ENCODE assay signal across 9 cellular contexts in genomic region chr14:22427771-22428228, GRCh38.
DNase-seq lines count a peak whose midpoint lies in the region; ATAC-seq, FAIRE-seq and TF ChIP-seq lines count a peak whose summit lies in the region.
"Had no signal": no experiment of that assay in that cellular context is flagged by ENCODE, and none has a peak within 500 bp of the region (broad histone marks: within the 10 kb centered on the region; RNA-seq: fewer than 3 reads in every experiment).

No MANE protein-coding gene starts in this region.

- H3K4me2 ChIP-seq in Loucy (ENCODE audit: low read depth, low read length, poor library complexity, severe bottlenecking): peak overlapping the region; percentile 64

- H4K20me1 ChIP-seq in Loucy (ENCODE audit: insufficient read depth, low read length, poor library complexity, severe bottlenecking): no peaks in the 10 kb centered on the region

- DNase-seq in bronchial epithelial cell (ENCODE audit: low read depth): peak; percentile 65
- peak; percentile 73 for DNase-seq in medulla oblongata (ENCODE audit: extremely low spot score)
- peak; percentile 47 for DNase-seq in ureter (ENCODE audit: low spot score)
- DNase-seq in stimulated activated naive CD4-positive, alpha-beta T cell (lab: John Stamatoyannopoulos, UW): no peak
- DNase-seq in NCI-H2171 treated with DMSO at 0.1 percent for 48 hours (lab: John Stamatoyannopoulos, UW): no peak
- DNase-seq: kidney glomerular epithelial cell had no signal

- H3K9me3 ChIP-seq in Loucy (ENCODE audit: insufficient read depth, low read depth, low read length): no peaks in the 10 kb centered on the region

- H3K4me3 ChIP-seq in Loucy (ENCODE audit: low read length, poor library complexity, severe bottlenecking): no peak overlapping the region
- H3K4me3 ChIP-seq in bronchial epithelial cell (ENCODE audit: low read depth, low read length): peak overlapping the region; percentile 11

- TF ChIP-seq CTCF in Loucy (conservative IDR thresholded peaks at IDR 0.05; ENCODE audit: low read length) (no peak), bronchial epithelial cell (IDR thresholded peaks at IDR 0.05; ENCODE audit: insufficient read depth, low read length, severe bottlenecking) (no peak)

- H3F3A ChIP-seq in Loucy (ENCODE audit: low read depth): no peaks in the 10 kb centered on the region

- H3K27me3 ChIP-seq in Loucy (ENCODE audit: insufficient read depth, low read length, poor library complexity, severe bottlenecking): no peaks in the 10 kb centered on the region
- H3K27me3 ChIP-seq in bronchial epithelial cell (ENCODE audit: control insufficient read depth, insufficient read depth, low read length): peaks cover 4% of the 10 kb centered on the region

- H3K4me1 ChIP-seq in Loucy (ENCODE audit: insufficient read depth, low read length, poor library complexity, severe bottlenecking): peaks cover 74% of the 10 kb centered on the region

- H3K36me3 ChIP-seq in Loucy (ENCODE audit: insufficient read depth, low read length) (no peaks in the 10 kb centered on the region), bronchial epithelial cell (ENCODE audit: control insufficient read depth, insufficient read depth, low read length) (no peaks in the 10 kb centered on the region)

- H3K9ac ChIP-seq in Loucy (ENCODE audit: low read depth, low read length, poor library complexity, severe bottlenecking): peak overlapping the region; percentile 75

- H2AFZ ChIP-seq in Loucy (ENCODE audit: low read length): no peak overlapping the region

- no peaks in the 10 kb centered on the region for H3K9me2 ChIP-seq in Loucy (replicated peaks; ENCODE audit: low read depth, low read length)

- FAIRE-seq in bronchial epithelial cell (lab: Jason Lieb, UNC): peak; percentile 64

- no peak for ATAC-seq in GM21717 (IDR thresholded peaks at IDR 0.05; ENCODE audit: unreplicated experiment)
- ATAC-seq in HG03139 (IDR thresholded peaks at IDR 0.05; ENCODE audit: unreplicated experiment): no peak

- H3K79me2 ChIP-seq in Loucy (ENCODE audit: insufficient read depth, low read length): peaks cover 16% of the 10 kb centered on the region; the same call in 1 of the 2 replicates

Comparison
In these comparisons a context has a peak if more than half of its experiments do, and no peak if none do; other contexts are left out.
1. DNase-seq: peak in bronchial epithelial cell (single experiment), medulla oblongata (single experiment) and ureter (single experiment); none in stimulated activated naive CD4-positive, alpha-beta T cell (0 of 6) and NCI-H2171 treated with DMSO at 0.1 percent for 48 hours (single experiment).